8 cellular contexts compared by ENCODE assay signal in genomic region chr10:17029581-17030271, GRCh38.
DNase-seq lines count a peak whose midpoint lies in the region; ATAC-seq, FAIRE-seq and TF ChIP-seq lines count a peak whose summit lies in the region.

No MANE protein-coding gene starts in this region.

- WGBS in ovary, 3 donors: 11 to 20% (median 18%) methylated on average over 9 of the region's 9 CpGs

- BruUV-seq in PC-3 (replicated peaks; lab: Mats Ljungman, UMichigan): TSS peak; percentile 52

- DNase-seq in GM12892 (ENCODE audit: insufficient read length) (no peak), PC-3 (peak; percentile 68), activated T-helper 1 cell treated with Interleukin-2 at 50 U/mL for 16 hours (ENCODE audit: low read depth) (peak; percentile 60), fibroblast of the aortic adventitia (ENCODE audit: low read depth) (peak; percentile 95), ovary (peak; percentile 63 to 85 (median 72)), thoracic aorta (ENCODE audit: low spot score) (peak; percentile 53), NCI-H524 treated with DMSO at 0.1 percent for 48 hours (lab: John Stamatoyannopoulos, UW) (no peak), NCI-H526 treated with DMSO at 0.1 percent for 48 hours (lab: John Stamatoyannopoulos, UW) (no peak)

- H2AFZ ChIP-seq in PC-3 (ENCODE audit: low read length): peak overlapping the region; percentile 61

- TF ChIP-seq CTCF in PC-3 (conservative IDR thresholded peaks at IDR 0.05; ENCODE audit: low read depth, low read length) (no peak), fibroblast of the aortic adventitia (IDR thresholded peaks at IDR 0.05; ENCODE audit: insufficient read depth, low read length) (no peak), ovary (IDR thresholded peaks at IDR 0.05) (no peak), thoracic aorta (IDR thresholded peaks at IDR 0.05) (no peak)

- H3K27ac ChIP-seq in PC-3 (ENCODE audit: low read length) (peak overlapping the region; percentile 94), ovary (peak overlapping the region in 1 of 2 donors; percentile 59), thoracic aorta (peak overlapping the region; percentile 4 to 26)

- H3K4me2 ChIP-seq in PC-3 (ENCODE audit: low read length): peak overlapping the region; percentile 76

- intact Hi-C loops in PC-3 (cut with micrococcal nuclease): loop anchor here (2.0 to 10.0 kb wide), 6 partner anchors 33 to 185 kb away; no protein-coding TSS in a partner anchor
- intact Hi-C loops in ovary (cut with DNase I): no loop called here

- H4K20me1 ChIP-seq in PC-3 (ENCODE audit: low read length): no peaks in the 10 kb centered on the region

- POLR2A ChIA-PET in PC-3 (lab: Charles Lee; ENCODE audit: unreplicated experiment): interaction anchor here (0.6 to 1.0 kb wide), 4 partner anchors 29 to 122 kb away, joined by 3 to 5 read pairs (median 4); no protein-coding TSS in a partner anchor

- peak; percentile 57 for FAIRE-seq in GM12892 (lab: Jason Lieb, UNC)

- peak; percentile 72 for TF ChIP-seq EP300 in ovary (IDR thresholded peaks at IDR 0.05)

- H3K4me1 ChIP-seq in PC-3 (ENCODE audit: insufficient read depth, low read length): peaks cover 38% of the 10 kb centered on the region
- peaks cover 10% of the 10 kb centered on the region for H3K4me1 ChIP-seq in ovary (ENCODE audit: insufficient read depth)
- peaks cover 19 to 29% of the 10 kb centered on the region in 2 donors for H3K4me1 ChIP-seq in thoracic aorta (ENCODE audit: control insufficient read depth in 1 of 2, low read depth in 2 of 2)

- peak; percentile 70 for ATAC-seq in PC-3
- ATAC-seq in thoracic aorta (ENCODE audit: insufficient number of reproducible peaks, low FRiP score, low read depth): peak; percentile 50

- peak overlapping the region; percentile 74 for H3K9ac ChIP-seq in PC-3 (ENCODE audit: low read length)

- no peaks in the 10 kb centered on the region for H3F3A ChIP-seq in PC-3 (ENCODE audit: low read length, unreplicated experiment)

- H3K9me2 ChIP-seq in PC-3 (replicated peaks; ENCODE audit: low read length): no peaks in the 10 kb centered on the region

- H3K9me3 ChIP-seq in PC-3 (ENCODE audit: low read length): no peaks in the 10 kb centered on the region
- H3K9me3 ChIP-seq in ovary: no peaks in the 10 kb centered on the region
- no peaks in the 10 kb centered on the region for H3K9me3 ChIP-seq in thoracic aorta

- no peaks in the 10 kb centered on the region for H3K36me3 ChIP-seq in PC-3 (ENCODE audit: low read depth, low read length)
- no peaks in the 10 kb centered on the region for H3K36me3 ChIP-seq in ovary
- H3K36me3 ChIP-seq in thoracic aorta: no peaks in the 10 kb centered on the region

- TF ChIP-seq POLR2A in GM12892 (IDR thresholded peaks at IDR 0.05; ENCODE audit: low read depth, low read length) (no peak), ovary (IDR thresholded peaks at IDR 0.05) (no peak)

- CTCF ChIA-PET in PC-3 (lab: Charles Lee): interaction anchor here (0.7 kb wide), 2 partner anchors 35 to 150 kb away, joined by 3 to 4 read pairs; no protein-coding TSS in a partner anchor

- H3K4me3 ChIP-seq in PC-3 (ENCODE audit: low read length) (peak overlapping the region; percentile 48; the same call in 1 of the 2 replicates), fibroblast of the aortic adventitia (ENCODE audit: low read depth, low read length) (peak overlapping the region; percentile 31), ovary (no peak overlapping the region), thoracic aorta (peak overlapping the region; percentile 10)

- H3K79me2 ChIP-seq in PC-3 (ENCODE audit: low read length): no peaks in the 10 kb centered on the region

- H3K27me3 ChIP-seq in PC-3 (ENCODE audit: low read length): no peaks in the 10 kb centered on the region
- no peaks in the 10 kb centered on the region for H3K27me3 ChIP-seq in ovary
- H3K27me3 ChIP-seq in thoracic aorta (replicated peaks; ENCODE audit: insufficient read depth): no peaks in the 10 kb centered on the region

Comparison
In these comparisons a context has a peak if more than half of its experiments do, and no peak if none do; other contexts are left out.
1. DNase-seq: peak in PC-3 (single experiment), activated T-helper 1 cell treated with Interleukin-2 at 50 U/mL for 16 hours (single experiment), fibroblast of the aortic adventitia (single experiment), ovary (5 of 5) and thoracic aorta (single experiment); none in GM12892 (single experiment), NCI-H524 treated with DMSO at 0.1 percent for 48 hours (single experiment) and NCI-H526 treated with DMSO at 0.1 percent for 48 hours (single experiment).